28 cellular contexts compared by ENCODE assay signal in the genomic region with DNA sequence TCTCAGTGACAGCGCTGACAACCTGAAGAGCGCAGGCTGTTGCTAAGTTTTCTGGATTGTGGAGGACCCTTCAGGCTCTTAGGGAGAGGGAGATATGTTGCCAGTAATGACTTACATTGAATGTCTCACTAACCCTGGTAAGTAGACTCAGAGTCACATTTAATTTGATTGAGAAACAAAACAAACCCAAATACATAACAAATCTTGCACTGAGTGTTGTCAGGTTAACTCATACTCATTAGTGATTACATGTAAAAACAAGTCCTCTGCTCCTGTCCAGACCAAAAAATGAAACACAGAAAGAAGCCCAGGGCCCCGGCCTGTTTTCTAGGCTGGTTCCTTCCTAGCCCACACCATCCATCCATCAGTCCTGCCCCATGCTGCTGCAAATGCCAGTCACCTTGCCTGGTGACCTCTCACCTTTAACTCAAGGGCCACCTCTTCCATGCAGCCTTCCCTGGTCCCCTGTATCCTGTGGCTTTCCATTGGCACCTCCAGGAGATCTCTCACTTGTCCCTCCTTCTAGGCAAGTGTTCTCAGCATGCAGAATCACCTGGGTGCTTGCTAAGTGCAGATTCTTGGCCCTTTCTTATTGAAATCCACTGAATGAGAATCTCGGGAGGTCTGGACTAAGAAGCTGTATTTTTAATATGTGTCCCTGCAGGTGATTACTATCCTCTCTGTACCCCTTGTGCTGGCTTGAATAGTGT. TPM values are rescaled to one million over a fixed set of nuclear protein-coding genes. Genes with fewer than 3 reads are reported as not detected.
DNase-seq lines count a peak whose midpoint lies in the region; ATAC-seq, FAIRE-seq and TF ChIP-seq lines count a peak whose summit lies in the region.
"Had no signal": no experiment of that assay in that cellular context is flagged by ENCODE, and none has a peak within 500 bp of the region (broad histone marks: within the 10 kb centered on the region; RNA-seq: fewer than 3 reads in every experiment).

No MANE protein-coding gene starts in this region.

- CTCF ChIA-PET in activated CD4-positive, alpha-beta T cell treated with anti-CD3 and anti-CD28 coated beads for 36 hours (lab: Charles Lee), result interaction anchor here (0.7 to 1.0 kb wide), 2 partner anchors 106 to 350 kb away, joined by 3 to 5 read pairs; no protein-coding TSS in a partner anchor
- CTCF ChIA-PET in activated CD8-positive, alpha-beta T cell treated with anti-CD3 and anti-CD28 coated beads, Interleukin-2, amount 10 ng/mL, durations not matched to agents 7 days and 5 days (lab: Charles Lee), result interaction anchor here (7.5 kb wide), 1 partner anchor 350 kb away, joined by 102 read pairs; no protein-coding TSS in a partner anchor
- CTCF ChIA-PET in endothelial cell of umbilical vein (lab: Charles Lee), result interaction anchor here (3.7 to 4.0 kb wide), 2 partner anchors 350 to 429 kb away, joined by 32 to 136 read pairs; no protein-coding TSS in a partner anchor
- CTCF ChIA-PET in T-cell (lab: Charles Lee), result interaction anchor here (5.1 to 5.7 kb wide), 2 partner anchors 350 kb away, joined by 36 to 39 read pairs; no protein-coding TSS in a partner anchor

- TF ChIP-seq POLR2A in endothelial cell of umbilical vein (IDR thresholded peaks at IDR 0.05; ENCODE audit: low read depth, low read length), result no peak

- no peaks in the 10 kb centered on the region for H3K36me3 Mint-ChIP-seq in activated CD4-positive, alpha-beta T cell treated with anti-CD3 and anti-CD28 coated beads for 36 hours (ENCODE audit: low read depth)
- no peaks in the 10 kb centered on the region for H3K36me3 Mint-ChIP-seq in activated CD4-positive, alpha-beta T cell treated with anti-CD3 and anti-CD28 coated beads, Interleukin-2, amount 10 ng/mL, durations not matched to agents 24 days and 14 days (ENCODE audit: low read depth)
- no peaks in the 10 kb centered on the region for H3K36me3 Mint-ChIP-seq in activated CD8-positive, alpha-beta T cell treated with anti-CD3 and anti-CD28 coated beads, Interleukin-2, amount 10 ng/mL, durations not matched to agents 7 days and 5 days (ENCODE audit: low read depth)
- no peaks in the 10 kb centered on the region for H3K36me3 Mint-ChIP-seq in neural crest cell (ENCODE audit: low read depth)
- H3K36me3 Mint-ChIP-seq in T-cell, result no peaks in the 10 kb centered on the region
- H3K36me3 Mint-ChIP-seq in activated T-cell treated with anti-CD3 and anti-CD28 coated beads, Interleukin-2, amount 50 U/mL, for 24 hours (ENCODE audit: low read depth), result no peaks in the 10 kb centered on the region

- intact Hi-C loops in activated CD4-positive, alpha-beta T cell treated with anti-CD3 and anti-CD28 coated beads for 36 hours (cut with DNase I, micrococcal nuclease), result no loop called here
- intact Hi-C loops in activated CD4-positive, alpha-beta T cell treated with anti-CD3 and anti-CD28 coated beads, Interleukin-2, amount 10 ng/mL, durations not matched to agents 24 days and 14 days (cut with micrococcal nuclease), result loop anchor here (10.0 kb wide), 1 partner anchor 191 kb away; no protein-coding TSS in a partner anchor
- intact Hi-C loops in endothelial cell of umbilical vein (cut with micrococcal nuclease), result no loop called here

- H3K27ac Mint-ChIP-seq in activated CD4-positive, alpha-beta T cell treated with anti-CD3 and anti-CD28 coated beads for 36 hours, result peak overlapping the region; percentile 28
- no peak overlapping the region for H3K27ac Mint-ChIP-seq in activated CD4-positive, alpha-beta T cell treated with anti-CD3 and anti-CD28 coated beads, Interleukin-2, amount 10 ng/mL, durations not matched to agents 24 days and 14 days
- H3K27ac Mint-ChIP-seq in activated CD8-positive, alpha-beta T cell treated with anti-CD3 and anti-CD28 coated beads, Interleukin-2, amount 10 ng/mL, durations not matched to agents 7 days and 5 days, result peak overlapping the region; percentile 41
- H3K27ac Mint-ChIP-seq in neural crest cell (ENCODE audit: unreplicated experiment), result peak overlapping the region; percentile 39
- no peak overlapping the region for H3K27ac Mint-ChIP-seq in T-cell
- H3K27ac Mint-ChIP-seq in activated T-cell treated with anti-CD3 and anti-CD28 coated beads, Interleukin-2, amount 50 U/mL, for 24 hours, result no peak overlapping the region
- H3K27ac Mint-ChIP-seq: IgD-negative memory B cell had no signal

- no TSS peak for BruUV-seq in endothelial cell of umbilical vein (replicated peaks; lab: Mats Ljungman, UMichigan)

- dilution Hi-C loops in endothelial cell of umbilical vein (cut with MboI; ENCODE audit: extremely low pct_ligation_motif_present, low sequenced_read_pairs), result loop anchor here (25.0 kb wide), 1 partner anchor 341 kb away; no protein-coding TSS in a partner anchor

- ATAC-seq in activated CD4-positive, alpha-beta T cell treated with anti-CD3 and anti-CD28 coated beads for 36 hours, result no peak
- ATAC-seq in activated CD8-positive, alpha-beta T cell treated with anti-CD3 and anti-CD28 coated beads, Interleukin-2, amount 10 ng/mL, durations not matched to agents 7 days and 5 days, result no peak
- no peak for ATAC-seq in T-cell (replicated peaks in 1 of 4)
- ATAC-seq: PC-3 had no signal

- no peak overlapping the region for H2AFZ ChIP-seq in endothelial cell of umbilical vein (ENCODE audit: low read depth, low read length)

- no peak for DNase-seq in activated CD4-positive, alpha-beta T cell treated with anti-CD3 and anti-CD28 coated beads for 36 hours
- no peak for DNase-seq in activated CD4-positive, alpha-beta T cell treated with anti-CD3 and anti-CD28 coated beads, Interleukin-2, amount 10 ng/mL, durations not matched to agents 24 days and 14 days
- no peak for DNase-seq in activated CD8-positive, alpha-beta T cell treated with anti-CD3 and anti-CD28 coated beads, Interleukin-2, amount 10 ng/mL, durations not matched to agents 7 days and 5 days
- DNase-seq in endothelial cell of umbilical vein (ENCODE audit: low read depth, low spot score), result no peak
- DNase-seq in neural crest cell (ENCODE audit: low read depth, low spot score), result no peak
- no peak for DNase-seq in T-cell
- DNase-seq in activated T-cell treated with anti-CD3 and anti-CD28 coated beads, Interleukin-2, amount 50 U/mL, for 24 hours, result no peak
- DNase-seq in activated naive CD4-positive, alpha-beta T cell treated with anti-CD3 and anti-CD28 coated beads, Interleukin-2, amount 50 U/mL, for 16 hours, result no peak
- DNase-seq: 8988T; BE2C; CD4-positive, alpha-beta memory T cell; DMS153; GDM1; HCEC 1CT; Kasumi-1; MM.1S; NCI-H1092; NCI-H146; NCI-H2081; NCI-H510A; NCI-H748 treated with DMSO at 0.1 percent for 48 hours; PC-3; RPMI8226; SIG-M5 had no signal

- H3K9me3 Mint-ChIP-seq in activated CD4-positive, alpha-beta T cell treated with anti-CD3 and anti-CD28 coated beads for 36 hours (ENCODE audit: low read depth), result no peaks in the 10 kb centered on the region
- no peaks in the 10 kb centered on the region for H3K9me3 Mint-ChIP-seq in activated CD4-positive, alpha-beta T cell treated with anti-CD3 and anti-CD28 coated beads, Interleukin-2, amount 10 ng/mL, durations not matched to agents 24 days and 14 days
- no peaks in the 10 kb centered on the region for H3K9me3 Mint-ChIP-seq in activated CD8-positive, alpha-beta T cell treated with anti-CD3 and anti-CD28 coated beads, Interleukin-2, amount 10 ng/mL, durations not matched to agents 7 days and 5 days (ENCODE audit: insufficient read depth)
- H3K9me3 Mint-ChIP-seq in neural crest cell (no peaks in the 10 kb centered on the region), T-cell (no peaks in the 10 kb centered on the region)
- no peaks in the 10 kb centered on the region for H3K9me3 Mint-ChIP-seq in activated T-cell treated with anti-CD3 and anti-CD28 coated beads, Interleukin-2, amount 50 U/mL, for 24 hours
- H3K9me3 Mint-ChIP-seq: CD4-positive, alpha-beta memory T cell had no signal

- H3K9ac ChIP-seq in endothelial cell of umbilical vein (replicated peaks; ENCODE audit: extremely low read depth, insufficient read depth, low read length), result no peak overlapping the region

- H4K20me1 ChIP-seq in endothelial cell of umbilical vein (replicated peaks; ENCODE audit: control insufficient read depth, extremely low read depth, insufficient read depth, low read length), result no peaks in the 10 kb centered on the region

- H3K79me2 ChIP-seq in endothelial cell of umbilical vein (ENCODE audit: control insufficient read depth, insufficient read depth, low read length), result no peaks in the 10 kb centered on the region

- H3K4me1 ChIP-seq in endothelial cell of umbilical vein (ENCODE audit: control insufficient read depth, extremely low read depth, insufficient read depth, low read length), result no peaks in the 10 kb centered on the region
- H3K4me1 ChIP-seq: BE2C had no signal

- no peak overlapping the region for H3K4me2 ChIP-seq in endothelial cell of umbilical vein (ENCODE audit: insufficient read depth, low read length)

- peak; percentile 46 for FAIRE-seq in endothelial cell of umbilical vein (lab: Jason Lieb, UNC)

- no peaks in the 10 kb centered on the region for H3K27me3 ChIP-seq in endothelial cell of umbilical vein (ENCODE audit: control insufficient read depth in 2 of 2, insufficient read depth in 2 of 2, low read length in 2 of 2)
- H3K27me3 ChIP-seq: BE2C had no signal

- H3K4me3 ChIP-seq in endothelial cell of umbilical vein (replicated peaks in 1 of 3; ENCODE audit: insufficient read depth in 1 of 3, low read depth in 1 of 3, low read length in 3 of 3), result no peak overlapping the region

- no peaks in the 10 kb centered on the region for H3K4me1 Mint-ChIP-seq in activated CD4-positive, alpha-beta T cell treated with anti-CD3 and anti-CD28 coated beads for 36 hours
- peaks cover 10% of the 10 kb centered on the region for H3K4me1 Mint-ChIP-seq in activated CD4-positive, alpha-beta T cell treated with anti-CD3 and anti-CD28 coated beads, Interleukin-2, amount 10 ng/mL, durations not matched to agents 24 days and 14 days
- peaks cover 2% of the 10 kb centered on the region for H3K4me1 Mint-ChIP-seq in activated CD8-positive, alpha-beta T cell treated with anti-CD3 and anti-CD28 coated beads, Interleukin-2, amount 10 ng/mL, durations not matched to agents 7 days and 5 days (ENCODE audit: low read depth)
- peaks cover 12% of the 10 kb centered on the region for H3K4me1 Mint-ChIP-seq in neural crest cell
- H3K4me1 Mint-ChIP-seq in T-cell, result peaks cover 0 to 5% (median 3%) of the 10 kb centered on the region in 3 donors
- H3K4me1 Mint-ChIP-seq in activated T-cell treated with anti-CD3 and anti-CD28 coated beads, Interleukin-2, amount 50 U/mL, for 24 hours (ENCODE audit: low read depth), result peaks cover 7% of the 10 kb centered on the region

- H3K9me1 ChIP-seq in endothelial cell of umbilical vein (replicated peaks; ENCODE audit: control insufficient read depth, extremely low read depth, insufficient read depth, low read length), result no peaks in the 10 kb centered on the region

- H3K27ac ChIP-seq in endothelial cell of umbilical vein (ENCODE audit: insufficient read depth, low read depth, low read length), result no peak overlapping the region
- H3K27ac ChIP-seq: HL-60 had no signal

- H3K9me3 ChIP-seq in endothelial cell of umbilical vein (replicated peaks; ENCODE audit: control insufficient read depth, insufficient read depth, low read length), result no peaks in the 10 kb centered on the region
- H3K9me3 ChIP-seq: BE2C had no signal

- no peak for TF ChIP-seq CTCF in endothelial cell of umbilical vein (IDR thresholded peaks at IDR 0.05; ENCODE audit: extremely low read depth in 1 of 2, insufficient read depth in 1 of 2, low read depth in 1 of 2, low read length in 2 of 2)
- no peak for TF ChIP-seq CTCF in neural crest cell (conservative IDR thresholded peaks at IDR 0.05)

- H3K36me3 ChIP-seq in endothelial cell of umbilical vein (ENCODE audit: control insufficient read depth in 2 of 2, extremely low read depth in 1 of 2, insufficient read depth in 2 of 2, low read length in 2 of 2), result no peaks in the 10 kb centered on the region
- H3K36me3 ChIP-seq: BE2C had no signal

- H3K4me3 Mint-ChIP-seq in activated CD4-positive, alpha-beta T cell treated with anti-CD3 and anti-CD28 coated beads for 36 hours, result no peak overlapping the region
- no peak overlapping the region for H3K4me3 Mint-ChIP-seq in activated CD4-positive, alpha-beta T cell treated with anti-CD3 and anti-CD28 coated beads, Interleukin-2, amount 10 ng/mL, durations not matched to agents 24 days and 14 days
- no peak overlapping the region for H3K4me3 Mint-ChIP-seq in activated CD8-positive, alpha-beta T cell treated with anti-CD3 and anti-CD28 coated beads, Interleukin-2, amount 10 ng/mL, durations not matched to agents 7 days and 5 days
- H3K4me3 Mint-ChIP-seq in neural crest cell (no peak overlapping the region), T-cell (no peak overlapping the region)
- no peak overlapping the region for H3K4me3 Mint-ChIP-seq in activated T-cell treated with anti-CD3 and anti-CD28 coated beads, Interleukin-2, amount 50 U/mL, for 24 hours
- H3K4me3 Mint-ChIP-seq: CD4-positive, alpha-beta memory T cell; IgD-negative memory B cell had no signal

- POLR2A ChIA-PET in activated CD4-positive, alpha-beta T cell treated with anti-CD3 and anti-CD28 coated beads for 36 hours (lab: Charles Lee), result no interaction called here
- POLR2A ChIA-PET in activated CD8-positive, alpha-beta T cell treated with anti-CD3 and anti-CD28 coated beads, Interleukin-2, amount 10 ng/mL, durations not matched to agents 7 days and 5 days (lab: Charles Lee), result no interaction called here
- POLR2A ChIA-PET in endothelial cell of umbilical vein (lab: Charles Lee) (no interaction called here), T-cell (lab: Charles Lee) (no interaction called here)

- H3K27me3 Mint-ChIP-seq in activated CD4-positive, alpha-beta T cell treated with anti-CD3 and anti-CD28 coated beads for 36 hours, result no peaks in the 10 kb centered on the region
- no peaks in the 10 kb centered on the region for H3K27me3 Mint-ChIP-seq in activated CD4-positive, alpha-beta T cell treated with anti-CD3 and anti-CD28 coated beads, Interleukin-2, amount 10 ng/mL, durations not matched to agents 24 days and 14 days
- H3K27me3 Mint-ChIP-seq in activated CD8-positive, alpha-beta T cell treated with anti-CD3 and anti-CD28 coated beads, Interleukin-2, amount 10 ng/mL, durations not matched to agents 7 days and 5 days (ENCODE audit: low read depth), result no peaks in the 10 kb centered on the region
- no peaks in the 10 kb centered on the region for H3K27me3 Mint-ChIP-seq in neural crest cell (ENCODE audit: low read depth)
- no peaks in the 10 kb centered on the region for H3K27me3 Mint-ChIP-seq in T-cell
- H3K27me3 Mint-ChIP-seq in activated T-cell treated with anti-CD3 and anti-CD28 coated beads, Interleukin-2, amount 50 U/mL, for 24 hours, result no peaks in the 10 kb centered on the region
- H3K27me3 Mint-ChIP-seq: CD4-positive, alpha-beta memory T cell; IgD-negative memory B cell had no signal

RNA-seq across cellular contexts. Expression of a gene that starts 34.7 kb away (rescaled TPM):
- total RNA-seq in activated CD4-positive, alpha-beta T cell treated with anti-CD3 and anti-CD28 coated beads for 36 hours, result not detected
- not detected in 2 replicates for total RNA-seq in activated CD4-positive, alpha-beta T cell treated with anti-CD3 and anti-CD28 coated beads, Interleukin-2, amount 10 ng/mL, durations not matched to agents 24 days and 14 days
- not detected for total RNA-seq in activated CD8-positive, alpha-beta T cell treated with anti-CD3 and anti-CD28 coated beads, Interleukin-2, amount 10 ng/mL, durations not matched to agents 7 days and 5 days
- total RNA-seq in endothelial cell of umbilical vein (not detected in 2 replicates), neural crest cell (not detected in 2 replicates), T-cell (under 1 TPM in 1 of 5 donors, not detected in 4; 0.10 TPM)
- polyA plus RNA-seq in endothelial cell of umbilical vein, result not detected in 2 replicates
- polyA plus RNA-seq in endothelial cell of umbilical vein (2011; cell fraction: cytosol; rRNA removed), result 0.03 TPM in 1 of 2 replicates, not detected in the other
- not detected in 2 replicates for polyA plus RNA-seq in endothelial cell of umbilical vein (2011; cell fraction: nucleus; rRNA removed)
- polyA plus RNA-seq in endothelial cell of umbilical vein (2012), result 0.05 and 0.21 TPM in 2 replicates
- polyA minus RNA-seq in endothelial cell of umbilical vein, result not detected in 2 replicates
- not detected for polyA minus RNA-seq in endothelial cell of umbilical vein (2011; cell fraction: cytosol; rRNA and poly(A)+ RNA removed)
- polyA minus RNA-seq in endothelial cell of umbilical vein (2011; cell fraction: nucleus; rRNA and poly(A)+ RNA removed), result not detected in 2 replicates
- total RNA-seq: CD4-positive, alpha-beta memory T cell; Daoy; HT1080; PC-3 had no signal
- polyA plus RNA-seq: IgD-negative memory B cell had no signal

RNA-seq across cellular contexts. Expression of a gene that starts 52.6 kb away (rescaled TPM):
- total RNA-seq in activated CD4-positive, alpha-beta T cell treated with anti-CD3 and anti-CD28 coated beads for 36 hours, result 1 to 10 TPM; 6.3 to 7.9 TPM
- total RNA-seq in activated CD4-positive, alpha-beta T cell treated with anti-CD3 and anti-CD28 coated beads, Interleukin-2, amount 10 ng/mL, durations not matched to agents 24 days and 14 days, result 15.2 and 15.6 TPM in 2 replicates
- 10 to 100 TPM in 1 of 2 experiments, 1 to 10 TPM in 1; 9.5 to 10.1 TPM for total RNA-seq in activated CD8-positive, alpha-beta T cell treated with anti-CD3 and anti-CD28 coated beads, Interleukin-2, amount 10 ng/mL, durations not matched to agents 7 days and 5 days
- total RNA-seq in endothelial cell of umbilical vein (14.7 and 19.4 TPM in 2 replicates), neural crest cell (12.3 and 13.3 TPM in 2 replicates), T-cell (1 to 10 TPM; 3.6 to 8.0 (median 5.3) TPM)
- 2.2 and 3.2 TPM in 2 replicates for polyA plus RNA-seq in endothelial cell of umbilical vein
- 3.9 and 4.0 TPM in 2 replicates for polyA plus RNA-seq in endothelial cell of umbilical vein (2011; cell fraction: cytosol; rRNA removed)
- polyA plus RNA-seq in endothelial cell of umbilical vein (2011; cell fraction: nucleus; rRNA removed), result 3.1 and 3.9 TPM in 2 replicates
- polyA plus RNA-seq in endothelial cell of umbilical vein (2012), result 10.6 and 11.8 TPM in 2 replicates
- 5.2 and 6.0 TPM in 2 replicates for polyA minus RNA-seq in endothelial cell of umbilical vein
- 8.6 TPM for polyA minus RNA-seq in endothelial cell of umbilical vein (2011; cell fraction: cytosol; rRNA and poly(A)+ RNA removed)
- 4.6 and 7.9 TPM in 2 replicates for polyA minus RNA-seq in endothelial cell of umbilical vein (2011; cell fraction: nucleus; rRNA and poly(A)+ RNA removed)

Comparison
In these comparisons a context has a peak if more than half of its experiments do, and no peak if none do; other contexts are left out.
1. H3K27ac Mint-ChIP-seq: peak in activated CD4-positive, alpha-beta T cell treated with anti-CD3 and anti-CD28 coated beads for 36 hours (single experiment), activated CD8-positive, alpha-beta T cell treated with anti-CD3 and anti-CD28 coated beads, Interleukin-2, amount 10 ng/mL, durations not matched to agents 7 days and 5 days (single experiment) and neural crest cell (single experiment); none in activated CD4-positive, alpha-beta T cell treated with anti-CD3 and anti-CD28 coated beads, Interleukin-2, amount 10 ng/mL, durations not matched to agents 24 days and 14 days (single experiment), T-cell (0 of 2) and activated T-cell treated with anti-CD3 and anti-CD28 coated beads, Interleukin-2, amount 50 U/mL, for 24 hours (single experiment).